1 cellular context compared by ENCODE assay signal in genomic region chr13:31161583-31162150, GRCh38.
TF ChIP-seq lines count a peak whose summit lies in the region.

Gene HSPH1 (minus strand): TSS chr13:31161904. CDS start chr13:31161582, 322 bp downstream.

TF ChIP-seq in HepG2, 621 proteins besides CTCF, POLR2A, EP300 and RAD21 (continued from another document and continues in another):
- TF ChIP-seq ZBTB10 (CRISPR knock-in tag; IDR thresholded peaks at IDR 0.05; ENCODE audit: borderline replicate concordance) (0 out of 2 replicates have a peak, but pooled peaks have one; percentile 71), SNAPC5 (CRISPR knock-in tag; IDR thresholded peaks at IDR 0.05; ENCODE audit: borderline replicate concordance) (no peak), ZKSCAN5 (CRISPR knock-in tag; IDR thresholded peaks at IDR 0.05) (peak; percentile 67; the same call in 1 of the 2 replicates), ZSCAN22 (CRISPR knock-in tag; IDR thresholded peaks at IDR 0.05) (no peak), ZNF768 (CRISPR knock-in tag; IDR thresholded peaks at IDR 0.05) (no peak), MLX (CRISPR knock-in tag; IDR thresholded peaks at IDR 0.05) (no peak), BRF2 (CRISPR knock-in tag; IDR thresholded peaks at IDR 0.05) (no peak), ZSCAN31 (CRISPR knock-in tag; IDR thresholded peaks at IDR 0.05; ENCODE audit: low read depth) (peak; percentile 16; the same call in 1 of the 2 replicates), ZNF207 (IDR thresholded peaks at IDR 0.05; ENCODE audit: borderline replicate concordance) (no peak), HMG20B (CRISPR knock-in tag; conservative IDR thresholded peaks at IDR 0.05) (no peak), SRSF4 (IDR thresholded peaks at IDR 0.05; ENCODE audit: low read depth, low read length, poor library complexity, severe bottlenecking) (no peak), THYN1 (CRISPR knock-in tag; IDR thresholded peaks at IDR 0.05; ENCODE audit: borderline replicate concordance, low read depth) (no peak), GTF2F1 (IDR thresholded peaks at IDR 0.05; ENCODE audit: low read length) (no peak), ZNF570 (CRISPR knock-in tag; IDR thresholded peaks at IDR 0.05; ENCODE audit: borderline replicate concordance) (no peak), NR0B2 (CRISPR knock-in tag; IDR thresholded peaks at IDR 0.05) (peak; percentile 78; the same call in 1 of the 2 replicates), KDM2A (CRISPR knock-in tag; IDR thresholded peaks at IDR 0.05; ENCODE audit: borderline replicate concordance, low read depth) (peak; percentile 85), ZNF343 (CRISPR knock-in tag; IDR thresholded peaks at IDR 0.05) (no peak), SNAPC2 (CRISPR knock-in tag; IDR thresholded peaks at IDR 0.05) (no peak), KLF15 (CRISPR knock-in tag; IDR thresholded peaks at IDR 0.05; ENCODE audit: borderline replicate concordance) (peak; percentile 70), FOXM1 (CRISPR knock-in tag; IDR thresholded peaks at IDR 0.05) (no peak), ZKSCAN1 (IDR thresholded peaks at IDR 0.05; ENCODE audit: low read length) (no peak), MAX (IDR thresholded peaks at IDR 0.05) (peak; percentile 94), ZNF333 (CRISPR knock-in tag; IDR thresholded peaks at IDR 0.05; ENCODE audit: borderline replicate concordance) (no peak), FOXC1 (CRISPR knock-in tag; IDR thresholded peaks at IDR 0.05; ENCODE audit: borderline replicate concordance) (peak; percentile 79; the same call in 1 of the 2 replicates), ZBTB14 (CRISPR knock-in tag; IDR thresholded peaks at IDR 0.05) (no peak), MEIS2 (CRISPR knock-in tag; IDR thresholded peaks at IDR 0.05) (no peak; the same call in 1 of the 2 replicates), ZFP90 (CRISPR knock-in tag; IDR thresholded peaks at IDR 0.05; ENCODE audit: borderline replicate concordance) (peak; percentile 55; the same call in 1 of the 2 replicates), NFYB (CRISPR knock-in tag; IDR thresholded peaks at IDR 0.05) (peak; percentile 92), GTF3A (CRISPR knock-in tag; conservative IDR thresholded peaks at IDR 0.05) (no peak), ZNF563 (CRISPR knock-in tag; IDR thresholded peaks at IDR 0.05) (peak; percentile 46; the same call in 1 of the 2 replicates), MTERF4 (CRISPR knock-in tag; IDR thresholded peaks at IDR 0.05) (0 out of 2 replicates have a peak, but pooled peaks have one; percentile 7), DMAP1 (CRISPR knock-in tag; IDR thresholded peaks at IDR 0.05) (no peak; the same call in 1 of the 2 replicates), CEBPB (IDR thresholded peaks at IDR 0.05; ENCODE audit: borderline replicate concordance, low read depth, low read length) (no peak), ZBTB1 (CRISPR knock-in tag; IDR thresholded peaks at IDR 0.05; ENCODE audit: borderline replicate concordance) (no peak), DNMT1 (CRISPR knock-in tag; IDR thresholded peaks at IDR 0.05) (no peak), MXD4 (CRISPR knock-in tag; IDR thresholded peaks at IDR 0.05) (peak; percentile 99), ZSCAN29 (CRISPR knock-in tag; conservative IDR thresholded peaks at IDR 0.05) (no peak), SIN3B (IDR thresholded peaks at IDR 0.05; ENCODE audit: low read length) (no peak), NR2C2 (CRISPR knock-in tag; IDR thresholded peaks at IDR 0.05; ENCODE audit: borderline replicate concordance) (0 out of 2 replicates have a peak, but pooled peaks have one; percentile 8), ZFP82 (CRISPR knock-in tag; IDR thresholded peaks at IDR 0.05; ENCODE audit: borderline replicate concordance) (no peak), ZNF18 (CRISPR knock-in tag; IDR thresholded peaks at IDR 0.05; ENCODE audit: insufficient replicate concordance) (no peak), GRHL1 (CRISPR knock-in tag; conservative IDR thresholded peaks at IDR 0.05) (no peak), REST (IDR thresholded peaks at IDR 0.05; ENCODE audit: borderline replicate concordance in 1 of 2, low read depth in 1 of 2, low read length in 2 of 2) (no peak), HOXA9 (CRISPR knock-in tag; IDR thresholded peaks at IDR 0.05; ENCODE audit: borderline replicate concordance) (no peak), GLI4 (CRISPR knock-in tag; IDR thresholded peaks at IDR 0.05; ENCODE audit: borderline replicate concordance) (no peak), ZNF224 (CRISPR knock-in tag; IDR thresholded peaks at IDR 0.05) (0 out of 2 replicates have a peak, but pooled peaks have one; percentile 71), KMT2A (CRISPR knock-in tag; IDR thresholded peaks at IDR 0.05) (peak; percentile 70), DMTF1 (CRISPR knock-in tag; IDR thresholded peaks at IDR 0.05) (no peak), ZMYM2 (CRISPR knock-in tag; IDR thresholded peaks at IDR 0.05) (no peak; the same call in 1 of the 2 replicates)
